In genomic region chr5:41848983-41849382, GRCh38 we compare ENCODE assay signal across 1 cellular context.
TF ChIP-seq lines count a peak whose summit lies in the region.

No MANE protein-coding gene starts in this region.

TF ChIP-seq in K562, 482 proteins besides CTCF, POLR2A, EP300 and RAD21 (continued from another document and continues in another):
- TF ChIP-seq E2F4 (CRISPR knock-in tag; IDR thresholded peaks at IDR 0.05; ENCODE audit: low read depth) = no peak
- TF ChIP-seq ZC3H8 (IDR thresholded peaks at IDR 0.05) = no peak
- no peak for TF ChIP-seq TAF15 (IDR thresholded peaks at IDR 0.05; ENCODE audit: low read depth, low read length)
- 0 out of 2 replicates have a peak, but pooled peaks have one; percentile 16 for TF ChIP-seq CXXC5 (CRISPR knock-in tag; IDR thresholded peaks at IDR 0.05)
- TF ChIP-seq DPF2 (IDR thresholded peaks at IDR 0.05) = peak; percentile 51; the same call in 1 of the 2 replicates
- peak; percentile 48; the same call in 1 of the 2 replicates for TF ChIP-seq STAT5A (IDR thresholded peaks at IDR 0.05; ENCODE audit: borderline replicate concordance, low read length)
- no peak for TF ChIP-seq EZH2 (IDR thresholded peaks at IDR 0.05; ENCODE audit: borderline replicate concordance, low read depth, low read length)
- TF ChIP-seq ETV6 (IDR thresholded peaks at IDR 0.05; ENCODE audit: borderline replicate concordance in 1 of 2, low read depth in 2 of 2, low read length in 1 of 2) = no peak
- TF ChIP-seq ETV6 (CRISPR knock-in tag; IDR thresholded peaks at IDR 0.05; ENCODE audit: borderline replicate concordance) = no peak
- TF ChIP-seq CBFA2T2 (conservative IDR thresholded peaks at IDR 0.05) = peak; percentile 52
- TF ChIP-seq SAFB2 (IDR thresholded peaks at IDR 0.05; ENCODE audit: borderline replicate concordance, low read depth, low read length, severe bottlenecking) = no peak
- no peak for TF ChIP-seq TBL1XR1 (IDR thresholded peaks at IDR 0.05; ENCODE audit: low read length in 2 of 2)
- 0 out of 2 replicates have a peak, but pooled peaks have one; percentile 36 for TF ChIP-seq PYGO2 (tag; IDR thresholded peaks at IDR 0.05)
- peak; percentile 62; the same call in 1 of the 2 replicates for TF ChIP-seq VEZF1 (CRISPR knock-in tag; IDR thresholded peaks at IDR 0.05)
- TF ChIP-seq TEAD4 (IDR thresholded peaks at IDR 0.05; ENCODE audit: low read length) = peak; percentile 82
- no peak for TF ChIP-seq TEAD4 (CRISPR knock-in tag; IDR thresholded peaks at IDR 0.05; ENCODE audit: borderline replicate concordance)
- peak; percentile 49 to 53; a peak in 2 of 4 replicates for TF ChIP-seq KDM1A (IDR thresholded peaks at IDR 0.05)
- no peak for TF ChIP-seq ZFPM2 (CRISPR knock-in tag; IDR thresholded peaks at IDR 0.05)
- no peak for TF ChIP-seq U2AF2 (optimal IDR thresholded peaks at IDR 0.05; ENCODE audit: low read depth, low read length)
- TF ChIP-seq KAT8 (IDR thresholded peaks at IDR 0.05; ENCODE audit: low read depth) = no peak
- no peak for TF ChIP-seq NR4A1 (CRISPR knock-in tag; IDR thresholded peaks at IDR 0.05)
- TF ChIP-seq NR4A1 (tag; IDR thresholded peaks at IDR 0.05) = no peak
- TF ChIP-seq ZNF253 (CRISPR knock-in tag; conservative IDR thresholded peaks at IDR 0.05) = no peak
- TF ChIP-seq DLX4 (CRISPR knock-in tag; IDR thresholded peaks at IDR 0.05) = no peak
- no peak for TF ChIP-seq ELF4 (CRISPR knock-in tag; IDR thresholded peaks at IDR 0.05)
- no peak for TF ChIP-seq ZBTB34 (CRISPR knock-in tag; IDR thresholded peaks at IDR 0.05)
- TF ChIP-seq NCOA6 (IDR thresholded peaks at IDR 0.05) = no peak
- peak; percentile 75 for TF ChIP-seq CBFA2T3 (IDR thresholded peaks at IDR 0.05)
- TF ChIP-seq JUND (IDR thresholded peaks at IDR 0.05; ENCODE audit: borderline replicate concordance, low read depth, low read length) = no peak
- no peak for TF ChIP-seq JUND (tag; IDR thresholded peaks at IDR 0.05; ENCODE audit: borderline replicate concordance, low read depth, low read length)
- no peak for TF ChIP-seq FOSL1 (tag; conservative IDR thresholded peaks at IDR 0.05)
- peak; percentile 43; the same call in 1 of the 2 replicates for TF ChIP-seq FOXJ2 (tag; IDR thresholded peaks at IDR 0.05)
- TF ChIP-seq TOE1 (IDR thresholded peaks at IDR 0.05; ENCODE audit: borderline replicate concordance) = no peak
- no peak for TF ChIP-seq TOE1 (CRISPR knock-in tag; IDR thresholded peaks at IDR 0.05; ENCODE audit: borderline replicate concordance, low read depth)
- peak; percentile 89 for TF ChIP-seq LEF1 (IDR thresholded peaks at IDR 0.05)
- TF ChIP-seq TAL1 (IDR thresholded peaks at IDR 0.05) = peak; percentile 71
- TF ChIP-seq MAFF (IDR thresholded peaks at IDR 0.05; ENCODE audit: low read length) = no peak
- TF ChIP-seq EWSR1 (IDR thresholded peaks at IDR 0.05; ENCODE audit: borderline replicate concordance, low read depth, partially characterized antibody) = no peak
- no peak for TF ChIP-seq KHSRP (IDR thresholded peaks at IDR 0.05)
- TF ChIP-seq RBM39 (optimal IDR thresholded peaks at IDR 0.05; ENCODE audit: low read depth, low read length) = no peak
- no peak for TF ChIP-seq TRIM28 (IDR thresholded peaks at IDR 0.05)
- no peak for TF ChIP-seq HMGN3 (IDR thresholded peaks at IDR 0.05; ENCODE audit: borderline replicate concordance, extremely low read depth, insufficient read length, low read depth, low read length)
- peak in 1 of 2 experiments; percentile 26; a peak in 1 of 4 replicates for TF ChIP-seq MAZ (CRISPR knock-in tag; conservative IDR thresholded peaks at IDR 0.05 in 1 of 2, IDR thresholded peaks at IDR 0.05 in 1 of 2)
- peak; percentile 88 for TF ChIP-seq ESRRA (IDR thresholded peaks at IDR 0.05; ENCODE audit: borderline replicate concordance, low read depth)
- no peak for TF ChIP-seq ZZZ3 (IDR thresholded peaks at IDR 0.05)
- no peak for TF ChIP-seq DIDO1 (tag; IDR thresholded peaks at IDR 0.05; ENCODE audit: low read depth)
- TF ChIP-seq SMARCA4 (IDR thresholded peaks at IDR 0.05) = 0 out of 2 replicates have a peak, but pooled peaks have one; percentile 41
- TF ChIP-seq GABPB2 (CRISPR knock-in tag; conservative IDR thresholded peaks at IDR 0.05) = no peak
- no peak for TF ChIP-seq RBM34 (IDR thresholded peaks at IDR 0.05; ENCODE audit: borderline replicate concordance, insufficient read depth, low read length)
- no peak for TF ChIP-seq ZNF77 (CRISPR knock-in tag; IDR thresholded peaks at IDR 0.05)
- no peak for TF ChIP-seq CREB3 (tag; conservative IDR thresholded peaks at IDR 0.05; ENCODE audit: low read depth)
- no peak for TF ChIP-seq USF2 (CRISPR knock-in tag; IDR thresholded peaks at IDR 0.05)
- no peak for TF ChIP-seq ZNF79 (CRISPR knock-in tag; IDR thresholded peaks at IDR 0.05; ENCODE audit: low read depth)
- no peak for TF ChIP-seq SNIP1 (IDR thresholded peaks at IDR 0.05; ENCODE audit: low read depth)
- TF ChIP-seq MTF1 (CRISPR knock-in tag; IDR thresholded peaks at IDR 0.05; ENCODE audit: borderline replicate concordance) = no peak
- no peak for TF ChIP-seq ZNF785 (CRISPR knock-in tag; IDR thresholded peaks at IDR 0.05)
- TF ChIP-seq ZNF696 (CRISPR knock-in tag; conservative IDR thresholded peaks at IDR 0.05) = no peak
- TF ChIP-seq PTRF (tag; IDR thresholded peaks at IDR 0.05) = no peak
- TF ChIP-seq ARID1B (IDR thresholded peaks at IDR 0.05) = peak; percentile 83
- TF ChIP-seq ZNF586 (CRISPR knock-in tag; conservative IDR thresholded peaks at IDR 0.05) = no peak
- no peak for TF ChIP-seq ZNF592 (IDR thresholded peaks at IDR 0.05)
- no peak for TF ChIP-seq ZNF239 (CRISPR knock-in tag; IDR thresholded peaks at IDR 0.05)
- TF ChIP-seq HCFC1 (IDR thresholded peaks at IDR 0.05; ENCODE audit: low read depth, low read length) = no peak
- TF ChIP-seq HNRNPLL (IDR thresholded peaks at IDR 0.05; ENCODE audit: low read depth, low read length, poor library complexity, severe bottlenecking) = no peak
- no peak for TF ChIP-seq L3MBTL2 (IDR thresholded peaks at IDR 0.05)
- no peak for TF ChIP-seq MITF (IDR thresholded peaks at IDR 0.05)
- TF ChIP-seq PBX2 (CRISPR knock-in tag; IDR thresholded peaks at IDR 0.05; ENCODE audit: low read depth) = no peak
- peak; percentile 61 for TF ChIP-seq PBX2 (tag; conservative IDR thresholded peaks at IDR 0.05; ENCODE audit: low read depth)
- no peak for TF ChIP-seq KLF16 (IDR thresholded peaks at IDR 0.05)
